8 cellular contexts compared by ENCODE assay signal in the genomic region with DNA sequence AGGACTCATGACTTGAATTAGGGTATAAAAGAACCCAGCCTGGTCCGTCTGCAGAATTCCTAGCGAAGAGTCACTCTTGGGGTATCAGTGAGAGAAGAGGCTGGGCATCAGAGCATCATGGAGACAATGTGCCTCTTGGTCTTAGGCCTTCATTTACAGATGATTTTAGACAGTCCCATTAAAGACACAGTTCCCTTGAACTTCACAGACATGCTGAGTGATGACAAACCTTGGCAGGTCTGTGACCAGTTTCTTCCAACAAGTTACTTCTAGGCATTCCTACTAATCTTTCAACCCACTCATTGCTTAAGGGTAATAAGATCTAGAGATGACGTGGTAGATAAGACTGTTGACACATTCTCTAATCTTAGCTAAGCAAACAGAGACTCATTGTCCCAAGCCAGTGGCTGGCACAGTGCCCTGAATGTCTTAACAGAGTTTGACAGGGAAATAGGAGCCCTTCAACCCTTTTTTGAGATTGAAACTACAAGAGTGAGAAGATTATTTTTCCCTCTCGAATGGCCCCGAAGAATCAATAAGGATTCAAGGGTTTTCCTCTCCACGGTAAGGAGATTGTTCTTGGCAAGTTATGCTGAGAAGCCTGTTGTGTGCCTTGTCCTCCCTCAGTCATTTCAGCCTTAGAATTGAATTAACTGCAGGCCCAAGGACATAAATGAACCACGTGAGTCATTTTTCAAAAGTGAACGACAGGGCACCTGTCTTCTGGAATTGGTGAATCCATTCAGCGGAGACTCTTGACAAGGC.
DNase-seq lines count a peak whose midpoint lies in the region; ATAC-seq and TF ChIP-seq lines count a peak whose summit lies in the region.

No MANE protein-coding gene starts in this region.

- H3K4me3 ChIP-seq in fibroblast of lung (replicated peaks in 1 of 4; ENCODE audit: control extremely low read depth in 1 of 4, insufficient read depth in 1 of 4, low read depth in 3 of 4, low read length in 4 of 4) = no peak overlapping the region
- H3K4me3 ChIP-seq in parathyroid adenoma (ENCODE audit: low read depth, low read length) = no peak overlapping the region

- no peaks in the 10 kb centered on the region for H3K36me3 Mint-ChIP-seq in activated CD4-positive, alpha-beta memory T cell treated with anti-CD3 and anti-CD28 coated beads for 36 hours
- H3K36me3 Mint-ChIP-seq in activated CD4-positive, alpha-beta memory T cell treated with anti-CD3 and anti-CD28 coated beads, Interleukin-2, amount 10 ng/mL, durations not matched to agents 7 days and 5 days (ENCODE audit: low read depth) = peaks cover 12% of the 10 kb centered on the region

- intact Hi-C loops in activated CD4-positive, alpha-beta memory T cell treated with anti-CD3 and anti-CD28 coated beads for 36 hours (cut with micrococcal nuclease) = loop anchor here (1.0 to 5.0 kb wide), 5 partner anchors 9 to 262 kb away; no protein-coding TSS in a partner anchor

- no peaks in the 10 kb centered on the region for H3K27me3 ChIP-seq in fibroblast of lung (ENCODE audit: control insufficient read depth, insufficient read depth, low read length)
- H3K27me3 ChIP-seq in parathyroid adenoma (ENCODE audit: control insufficient read depth, insufficient read depth, low read length) = no peaks in the 10 kb centered on the region

- peak overlapping the region; percentile 82 for H3K27ac Mint-ChIP-seq in activated CD4-positive, alpha-beta memory T cell treated with anti-CD3 and anti-CD28 coated beads for 36 hours
- no peak overlapping the region for H3K27ac Mint-ChIP-seq in activated CD4-positive, alpha-beta memory T cell treated with anti-CD3 and anti-CD28 coated beads, Interleukin-2, amount 10 ng/mL, durations not matched to agents 7 days and 5 days

- H3K9me3 Mint-ChIP-seq in activated CD4-positive, alpha-beta memory T cell treated with anti-CD3 and anti-CD28 coated beads for 36 hours = no peaks in the 10 kb centered on the region
- H3K9me3 Mint-ChIP-seq in activated CD4-positive, alpha-beta memory T cell treated with anti-CD3 and anti-CD28 coated beads, Interleukin-2, amount 10 ng/mL, durations not matched to agents 7 days and 5 days = peaks cover 2% of the 10 kb centered on the region

- H3K36me3 ChIP-seq in fibroblast of lung (ENCODE audit: control insufficient read depth, insufficient read depth, low read length) = no peaks in the 10 kb centered on the region
- no peaks in the 10 kb centered on the region for H3K36me3 ChIP-seq in parathyroid adenoma (ENCODE audit: control insufficient read depth, insufficient read depth, low read length)

- H3K4me1 ChIP-seq in fibroblast of lung (ENCODE audit: control insufficient read depth, extremely low read depth, insufficient read depth, low read length) (peaks cover 4% of the 10 kb centered on the region), parathyroid adenoma (peaks cover 7% of the 10 kb centered on the region)

- H3K9me3 ChIP-seq in fibroblast of lung (ENCODE audit: control insufficient read depth, insufficient read depth, low read depth, low read length) (no peaks in the 10 kb centered on the region), parathyroid adenoma (ENCODE audit: control insufficient read depth, low read length) (no peaks in the 10 kb centered on the region)

- H3K4me3 Mint-ChIP-seq in activated CD4-positive, alpha-beta memory T cell treated with anti-CD3 and anti-CD28 coated beads for 36 hours = no peak overlapping the region
- no peak overlapping the region for H3K4me3 Mint-ChIP-seq in activated CD4-positive, alpha-beta memory T cell treated with anti-CD3 and anti-CD28 coated beads, Interleukin-2, amount 10 ng/mL, durations not matched to agents 7 days and 5 days

- H4K20me1 ChIP-seq in fibroblast of lung (ENCODE audit: control insufficient read depth, extremely low read depth, insufficient read depth, low read length) = no peaks in the 10 kb centered on the region

- H3K4me2 ChIP-seq in fibroblast of lung (ENCODE audit: extremely low read depth, insufficient read depth, low read length) (no peak overlapping the region), parathyroid adenoma (ENCODE audit: low read length) (peak overlapping the region; percentile 45)

- H3K27me3 Mint-ChIP-seq in activated CD4-positive, alpha-beta memory T cell treated with anti-CD3 and anti-CD28 coated beads for 36 hours = no peaks in the 10 kb centered on the region
- no peaks in the 10 kb centered on the region for H3K27me3 Mint-ChIP-seq in activated CD4-positive, alpha-beta memory T cell treated with anti-CD3 and anti-CD28 coated beads, Interleukin-2, amount 10 ng/mL, durations not matched to agents 7 days and 5 days

- POLR2A ChIA-PET in activated CD4-positive, alpha-beta memory T cell treated with anti-CD3 and anti-CD28 coated beads for 36 hours (lab: Charles Lee) = interaction anchor here (0.7 to 2.2 kb wide), 2 partner anchors 11 to 13 kb away, joined by 4 to 7 read pairs; no protein-coding TSS in a partner anchor
- POLR2A ChIA-PET in activated CD4-positive, alpha-beta memory T cell treated with anti-CD3 and anti-CD28 coated beads, Interleukin-2, amount 10 ng/mL, durations not matched to agents 7 days and 5 days (lab: Charles Lee) = interaction anchor here (1.2 kb wide), 1 partner anchor 11 kb away, joined by 7 read pairs; no protein-coding TSS in a partner anchor
- POLR2A ChIA-PET in RWPE1 (lab: Yijun Ruan, JAX; ENCODE audit: low non-redundant PET) = no interaction called here

- CTCF ChIA-PET in activated CD4-positive, alpha-beta memory T cell treated with anti-CD3 and anti-CD28 coated beads for 36 hours (lab: Charles Lee) = interaction anchor here (1.1 to 2.7 kb wide), 8 partner anchors 9 to 181 kb away, joined by 3 to 15 read pairs (median 4); no protein-coding TSS in a partner anchor
- CTCF ChIA-PET in activated CD4-positive, alpha-beta memory T cell treated with anti-CD3 and anti-CD28 coated beads, Interleukin-2, amount 10 ng/mL, durations not matched to agents 7 days and 5 days (lab: Charles Lee) = interaction anchor here (2.1 kb wide), 1 partner anchor 13 kb away, joined by 5 read pairs; no protein-coding TSS in a partner anchor
- CTCF ChIA-PET in RWPE1 (lab: Yijun Ruan, JAX) = no interaction called here

- DNase-seq in activated CD4-positive, alpha-beta memory T cell treated with anti-CD3 and anti-CD28 coated beads for 36 hours = peak; percentile 81
- no peak for DNase-seq in activated CD4-positive, alpha-beta memory T cell treated with anti-CD3 and anti-CD28 coated beads, Interleukin-2, amount 10 ng/mL, durations not matched to agents 7 days and 5 days
- DNase-seq in RWPE1 (ENCODE audit: low spot score) = peak; percentile 78
- DNase-seq in fibroblast of lung (ENCODE audit: low read depth in 2 of 2) = peak; percentile 91 to 99
- no peak for DNase-seq in putamen (ENCODE audit: low spot score)
- DNase-seq in NCI-H187 treated with DMSO at 0.1 percent for 48 hours (lab: John Stamatoyannopoulos, UW) = no peak

- H2AFZ ChIP-seq in fibroblast of lung (ENCODE audit: low read length) (no peak overlapping the region), parathyroid adenoma (no peak overlapping the region)

- H3K79me2 ChIP-seq in fibroblast of lung (ENCODE audit: control insufficient read depth, insufficient read depth, low read length) (no peaks in the 10 kb centered on the region), parathyroid adenoma (no peaks in the 10 kb centered on the region)

- H3K27ac ChIP-seq in RWPE1 (peak overlapping the region; percentile 76), fibroblast of lung (ENCODE audit: insufficient read depth, low read length) (no peak overlapping the region), parathyroid adenoma (peak overlapping the region; percentile 1)

- TF ChIP-seq CTCF in RWPE1 (conservative IDR thresholded peaks at IDR 0.05; ENCODE audit: low read depth) (no peak), fibroblast of lung (conservative IDR thresholded peaks at IDR 0.05 in 1 of 2, IDR thresholded peaks at IDR 0.05 in 1 of 2; ENCODE audit: low read depth in 1 of 2, low read length in 2 of 2) (no peak), parathyroid adenoma (IDR thresholded peaks at IDR 0.05) (no peak)

- H3K9ac ChIP-seq in fibroblast of lung (ENCODE audit: insufficient read depth, low read length) (no peak overlapping the region), parathyroid adenoma (no peak overlapping the region)

- peaks cover 37% of the 10 kb centered on the region for H3K4me1 Mint-ChIP-seq in activated CD4-positive, alpha-beta memory T cell treated with anti-CD3 and anti-CD28 coated beads for 36 hours (ENCODE audit: low read depth)
- peaks cover 21% of the 10 kb centered on the region for H3K4me1 Mint-ChIP-seq in activated CD4-positive, alpha-beta memory T cell treated with anti-CD3 and anti-CD28 coated beads, Interleukin-2, amount 10 ng/mL, durations not matched to agents 7 days and 5 days

- no peak for ATAC-seq in HG03439 (IDR thresholded peaks at IDR 0.05; ENCODE audit: unreplicated experiment)

Comparison
In these comparisons a context has a peak if more than half of its experiments do, and no peak if none do; other contexts are left out.
1. DNase-seq: peak in activated CD4-positive, alpha-beta memory T cell treated with anti-CD3 and anti-CD28 coated beads for 36 hours (single experiment), RWPE1 (single experiment) and fibroblast of lung (2 of 2); none in activated CD4-positive, alpha-beta memory T cell treated with anti-CD3 and anti-CD28 coated beads, Interleukin-2, amount 10 ng/mL, durations not matched to agents 7 days and 5 days (single experiment), putamen (single experiment) and NCI-H187 treated with DMSO at 0.1 percent for 48 hours (single experiment).